In genomic region chr11:95576149-95576851, GRCh38 we compare ENCODE assay signal across 1 cellular context.
TF ChIP-seq lines count a peak whose summit lies in the region.

No MANE protein-coding gene starts in this region.

TF ChIP-seq in H1, 55 proteins besides CTCF, POLR2A, EP300 and RAD21:
- no peak for TF ChIP-seq RFX5 (IDR thresholded peaks at IDR 0.05; ENCODE audit: borderline replicate concordance, low read depth, low read length)
